Comparison of ENCODE assay signal across 9 cellular contexts in the genomic region with DNA sequence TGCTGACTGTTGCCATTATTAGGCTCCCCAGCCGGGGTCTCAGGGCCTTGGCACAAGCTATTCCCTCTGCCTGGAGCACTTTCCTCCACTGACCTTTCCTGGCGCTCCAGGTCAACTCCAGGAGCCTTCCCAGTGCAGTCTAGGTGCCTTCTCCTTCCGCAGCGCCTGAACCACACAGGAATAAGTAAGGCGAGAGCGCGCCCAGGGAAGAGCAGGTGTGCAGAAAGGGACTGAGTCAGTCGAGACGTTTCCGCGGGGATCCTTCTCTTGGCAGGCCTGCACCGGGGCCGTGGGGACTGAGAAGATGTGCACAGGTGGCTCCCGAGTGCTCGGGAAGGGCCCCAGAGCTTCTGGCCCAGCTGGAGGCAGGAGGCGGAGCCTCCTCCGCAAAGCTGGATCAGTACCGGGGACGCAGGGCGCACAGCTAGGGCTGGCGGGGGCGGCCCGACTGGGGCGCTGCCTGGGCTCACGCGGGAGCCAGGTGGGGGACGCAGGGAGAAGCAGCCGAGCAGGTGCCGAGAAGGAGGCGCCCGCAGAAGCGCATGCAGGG. TPM values are rescaled to one million over a fixed set of nuclear protein-coding genes. Genes with fewer than 3 reads are reported as not detected.
A peak's percentile ranks its signal among the peaks of the same experiment; 100 is the strongest.
DNase-seq lines count a peak whose midpoint lies in the region; ATAC-seq and TF ChIP-seq lines count a peak whose summit lies in the region.
"Had no signal": no experiment of that assay in that cellular context is flagged by ENCODE, and none has a peak within 500 bp of the region (broad histone marks: within the 10 kb centered on the region; RNA-seq: fewer than 3 reads in every experiment).

No MANE protein-coding gene starts in this region.

- peaks cover 17% of the 10 kb centered on the region for H3K36me3 Mint-ChIP-seq in CD8-positive, alpha-beta T cell
- peaks cover 11% of the 10 kb centered on the region for H3K36me3 Mint-ChIP-seq in GM23338 (ENCODE audit: low read depth)

- H3K9me3 ChIP-seq in CD8-positive, alpha-beta T cell (ENCODE audit: low read length) = no peaks in the 10 kb centered on the region
- no peaks in the 10 kb centered on the region for H3K9me3 ChIP-seq in NT2/D1 (ENCODE audit: insufficient read depth, low read length)
- no peaks in the 10 kb centered on the region for H3K9me3 ChIP-seq in mesodermal cell (ENCODE audit: control insufficient read depth, low read length)

- in situ Hi-C loops in KBM-7 (cut with MboI; ENCODE audit: low pct_unique_long_range_greater_than_20kb, low sequenced_read_pairs) = no loop called here

- peak overlapping the region; percentile 74 for H3K4me3 Mint-ChIP-seq in CD8-positive, alpha-beta T cell
- H3K4me3 Mint-ChIP-seq in GM23338 = peak overlapping the region; percentile 78

- H3K4me3 ChIP-seq in CD8-positive, alpha-beta T cell (ENCODE audit: low read depth, low read length) = peak overlapping the region; percentile 54
- peak overlapping the region; percentile 67 for H3K4me3 ChIP-seq in GM23338
- peak overlapping the region; percentile 53 for H3K4me3 ChIP-seq in NT2/D1 (ENCODE audit: insufficient read length, low read depth)
- H3K4me3 ChIP-seq in mesodermal cell (ENCODE audit: extremely low read depth, insufficient read depth, low read length, poor library complexity, severe bottlenecking) = peak overlapping the region; percentile 14

- CTCF ChIA-PET in CD8-positive, alpha-beta T cell (lab: Charles Lee) = no interaction called here

- peaks cover 3% of the 10 kb centered on the region for H3K4me1 Mint-ChIP-seq in CD8-positive, alpha-beta T cell (ENCODE audit: low read depth)
- H3K4me1 Mint-ChIP-seq in GM23338 = peaks cover 2% of the 10 kb centered on the region; the same call in 2 of the 3 replicates

- TF ChIP-seq CTCF in CD8-positive, alpha-beta T cell (IDR thresholded peaks at IDR 0.05) = no peak
- 0 out of 4 replicates have a peak, but pooled peaks of 1 of the 2 experiments have one; percentile 3 for TF ChIP-seq CTCF in GM23338 (conservative IDR thresholded peaks at IDR 0.05; ENCODE audit: low read depth in 2 of 2)

- H3F3A ChIP-seq in GM23338 (replicated peaks; ENCODE audit: low read depth) = peaks cover 8% of the 10 kb centered on the region

- H3K9me3 Mint-ChIP-seq in CD8-positive, alpha-beta T cell = no peaks in the 10 kb centered on the region
- no peaks in the 10 kb centered on the region for H3K9me3 Mint-ChIP-seq in GM23338

- WGBS in mesodermal cell (ENCODE audit: insufficient coverage in 2 of 2), 2 experiments = 17 to 20% methylated on average over 26 to 31 of the region's 32 CpGs

- peak in 4 of 7 experiments; percentile 4 to 54 (median 28) for DNase-seq in CD8-positive, alpha-beta T cell
- DNase-seq in GM23338 (ENCODE audit: low spot score) (peak; percentile 62), NT2/D1 (ENCODE audit: low read depth, low spot score) (no peak), cerebellum (ENCODE audit: low spot score) (peak; percentile 43), H4 (ENCODE audit: low spot score) (no peak), KBM-7 (no peak), DMS114 treated with DMSO at 0.1 percent for 48 hours (lab: John Stamatoyannopoulos, UW; ENCODE audit: unreplicated experiment) (no peak)

- no peak overlapping the region for H3K27ac ChIP-seq in CD8-positive, alpha-beta T cell (ENCODE audit: low read depth, low read length)
- no peak overlapping the region for H3K27ac ChIP-seq in GM23338 (ENCODE audit: low read depth)
- H3K27ac ChIP-seq in mesodermal cell (ENCODE audit: low read depth, low read length, severe bottlenecking) = no peak overlapping the region

- peaks cover 5% of the 10 kb centered on the region for H3K36me3 ChIP-seq in CD8-positive, alpha-beta T cell (ENCODE audit: insufficient read depth, low read length)
- H3K36me3 ChIP-seq in GM23338 (ENCODE audit: insufficient read depth) (peaks cover 19% of the 10 kb centered on the region), NT2/D1 (ENCODE audit: insufficient read depth, insufficient read length, low read length) (peaks cover 24% of the 10 kb centered on the region), mesodermal cell (ENCODE audit: control insufficient read depth, insufficient read depth, low read length) (peaks cover 21% of the 10 kb centered on the region)

- peak overlapping the region; percentile 78 for H3K4me2 ChIP-seq in GM23338

- H3K9ac ChIP-seq in NT2/D1 (ENCODE audit: insufficient read length, low read depth) = peak overlapping the region; percentile 62

- H3K27ac Mint-ChIP-seq in CD8-positive, alpha-beta T cell = no peak overlapping the region
- H3K27ac Mint-ChIP-seq in GM23338 = no peak overlapping the region

- no peaks in the 10 kb centered on the region for H3K4me1 ChIP-seq in CD8-positive, alpha-beta T cell (ENCODE audit: insufficient read depth, low read length)
- H3K4me1 ChIP-seq in GM23338 (ENCODE audit: insufficient read depth) (no peaks in the 10 kb centered on the region), NT2/D1 (ENCODE audit: insufficient read depth, insufficient read length) (peaks cover 5% of the 10 kb centered on the region), mesodermal cell (ENCODE audit: control insufficient read depth, insufficient read depth, low read length, poor library complexity, severe bottlenecking) (no peaks in the 10 kb centered on the region)

- ATAC-seq in CD8-positive, alpha-beta T cell = peak; percentile 22
- peak; percentile 43 for ATAC-seq in GM23338

- POLR2A ChIA-PET in CD8-positive, alpha-beta T cell (lab: Charles Lee) = no interaction called here

- H3K9me2 ChIP-seq in GM23338 (ENCODE audit: insufficient read depth) = no peaks in the 10 kb centered on the region

- H2AFZ ChIP-seq in GM23338 = peak overlapping the region; percentile 59; the same call in 1 of the 2 replicates

- peaks cover 23% of the 10 kb centered on the region for H3K27me3 Mint-ChIP-seq in CD8-positive, alpha-beta T cell (ENCODE audit: low read depth)
- peaks cover 46% of the 10 kb centered on the region for H3K27me3 Mint-ChIP-seq in GM23338 (ENCODE audit: insufficient read depth, low read depth, poor library complexity)

- no peaks in the 10 kb centered on the region for H3K79me2 ChIP-seq in GM23338 (replicated peaks; ENCODE audit: insufficient read depth)

- H4K20me1 ChIP-seq in GM23338 (replicated peaks; ENCODE audit: insufficient read depth) = peaks cover 12% of the 10 kb centered on the region; the same call in 1 of the 2 replicates

- intact Hi-C loops in CD8-positive, alpha-beta T cell (cut with DNase I, micrococcal nuclease) = loop anchor here in 1 of 2 experiments (1.0 kb wide), 1 partner anchor 49 kb away; no protein-coding TSS in a partner anchor

- peaks cover 9% of the 10 kb centered on the region for H3K27me3 ChIP-seq in CD8-positive, alpha-beta T cell (ENCODE audit: insufficient read depth, low read length)
- peaks cover 58% of the 10 kb centered on the region for H3K27me3 ChIP-seq in GM23338 (ENCODE audit: insufficient read depth)
- peaks cover 67% of the 10 kb centered on the region for H3K27me3 ChIP-seq in NT2/D1 (ENCODE audit: insufficient read depth, insufficient read length)

TF ChIP-seq in GM23338, 12 proteins besides CTCF, POLR2A, EP300 and RAD21 (continues in another document):
- TF ChIP-seq NANOG (IDR thresholded peaks at IDR 0.05; ENCODE audit: borderline replicate concordance) (no peak), JUNB (IDR thresholded peaks at IDR 0.05; ENCODE audit: unreplicated experiment) (no peak)
- TF ChIP-seq, protein P1, sequence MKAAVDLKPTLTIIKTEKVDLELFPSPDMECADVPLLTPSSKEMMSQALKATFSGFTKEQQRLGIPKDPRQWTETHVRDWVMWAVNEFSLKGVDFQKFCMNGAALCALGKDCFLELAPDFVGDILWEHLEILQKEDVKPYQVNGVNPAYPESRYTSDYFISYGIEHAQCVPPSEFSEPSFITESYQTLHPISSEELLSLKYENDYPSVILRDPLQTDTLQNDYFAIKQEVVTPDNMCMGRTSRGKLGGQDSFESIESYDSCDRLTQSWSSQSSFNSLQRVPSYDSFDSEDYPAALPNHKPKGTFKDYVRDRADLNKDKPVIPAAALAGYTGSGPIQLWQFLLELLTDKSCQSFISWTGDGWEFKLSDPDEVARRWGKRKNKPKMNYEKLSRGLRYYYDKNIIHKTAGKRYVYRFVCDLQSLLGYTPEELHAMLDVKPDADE (IDR thresholded peaks at IDR 0.05) = no peak

RNA-seq across cellular contexts. Expression of a gene that starts 0.8 kb away (rescaled TPM):
- under 1 TPM in 1 of 2 experiments, not detected in 1; 0.27 TPM for total RNA-seq in CD8-positive, alpha-beta T cell
- 0.63 and 1.3 TPM in 2 replicates for total RNA-seq in GM23338 (2014; rRNA removed; shearing (Covaris generic))
- polyA plus RNA-seq in GM23338 (2016; fragmentation: Nextera tagmentation; extraction: Ambion mirVana) = 0.34 TPM in 1 of 2 replicates, not detected in the other
- total RNA-seq in cerebellum = 0.27 TPM
- polyA plus RNA-seq in mesodermal cell (2013, experiment 1 of 2) = not detected
- not detected for polyA plus RNA-seq in mesodermal cell (2013, experiment 2 of 2)
- not detected in 2 replicates for total RNA-seq in H4 (2014; rRNA removed; shearing (Covaris generic))
- total RNA-seq: subcutaneous adipose tissue had no signal

Comparison
In these comparisons a context has a peak if more than half of its experiments do, and no peak if none do; other contexts are left out.
1. DNase-seq: peak in CD8-positive, alpha-beta T cell (4 of 7), GM23338 (single experiment) and cerebellum (single experiment); none in NT2/D1 (single experiment), H4 (single experiment), KBM-7 (single experiment) and DMS114 treated with DMSO at 0.1 percent for 48 hours (single experiment).
2. H3K4me3 ChIP-seq: peak in every context shown above with its lines; median percentile 67 in GM23338; 54 in CD8-positive, alpha-beta T cell; 53 in NT2/D1; 14 in mesodermal cell.